Comparison of ENCODE assay signal across 29 cellular contexts in the genomic region with DNA sequence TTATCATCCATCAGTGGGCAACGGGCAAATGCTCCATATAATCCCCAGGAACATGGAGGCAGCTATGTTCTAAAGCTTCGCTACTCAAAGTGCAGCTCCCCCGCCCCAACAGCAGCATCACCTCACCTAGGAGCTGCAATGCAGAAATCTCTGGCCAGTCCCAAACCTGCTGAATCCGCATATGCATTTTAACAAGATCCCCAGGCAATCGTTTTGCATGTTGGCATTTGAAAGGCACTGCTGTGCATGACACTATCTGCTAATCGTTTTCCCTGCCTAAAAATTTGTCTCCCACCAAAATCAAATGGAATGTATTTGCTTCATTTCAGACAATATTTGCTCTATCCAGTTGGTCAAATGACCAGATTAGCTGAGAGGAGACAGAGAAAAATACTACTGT. TPM values are rescaled to one million over a fixed set of nuclear protein-coding genes. Genes with fewer than 3 reads are reported as not detected.
DNase-seq lines count a peak whose midpoint lies in the region; ATAC-seq, FAIRE-seq and TF ChIP-seq lines count a peak whose summit lies in the region.
"Had no signal": no experiment of that assay in that cellular context is flagged by ENCODE, and none has a peak within 500 bp of the region (broad histone marks: within the 10 kb centered on the region; RNA-seq: fewer than 3 reads in every experiment).

No MANE protein-coding gene starts in this region.

- H4K20me1 ChIP-seq in H9 (ENCODE audit: control insufficient read depth, insufficient read depth, insufficient read length) (no peaks in the 10 kb centered on the region), H1 (replicated peaks in 1 of 2; ENCODE audit: control insufficient read depth in 1 of 2, insufficient read depth in 2 of 2, low read length in 2 of 2) (no peaks in the 10 kb centered on the region)

- H3K9me3 Mint-ChIP-seq in H9: peaks cover 77% of the 10 kb centered on the region in 2 experiments

- no peak for TF ChIP-seq POLR2A in H1 (IDR thresholded peaks at IDR 0.05; ENCODE audit: control extremely low read depth in 1 of 2, low read depth in 2 of 2, low read length in 2 of 2)

- H3K4me1 ChIP-seq in H9 (ENCODE audit: insufficient read depth, low read length): no peaks in the 10 kb centered on the region; the same call in 1 of the 2 replicates
- H3K4me1 ChIP-seq in H1 (replicated peaks in 1 of 4; ENCODE audit: control insufficient read depth in 3 of 4, insufficient read depth in 4 of 4, low read length in 3 of 4): peaks cover 0 to 9% (median under 1%) of the 10 kb centered on the region in 4 experiments; a peak in 3 of 7 replicates
- H3K4me1 ChIP-seq in iPS-18a (ENCODE audit: control insufficient read depth, low read depth, low read length): no peaks in the 10 kb centered on the region
- H3K4me1 ChIP-seq: A549, SJCRH30 had no signal

- H3K79me1 ChIP-seq in H9 (ENCODE audit: insufficient read depth, low read depth, low read length, poor library complexity, severe bottlenecking) (no peaks in the 10 kb centered on the region), H1 (ENCODE audit: low read depth, low read length) (no peaks in the 10 kb centered on the region)

- H3K4ac ChIP-seq in H9 (ENCODE audit: low read depth, low read length) (no peak overlapping the region), H1 (replicated peaks; ENCODE audit: insufficient read length, low read depth, low read length) (no peak overlapping the region)

- peak overlapping the region; percentile 79 to 97 (median 86) for H3K27ac Mint-ChIP-seq in H9

- no peak for ATAC-seq in GM21390 (IDR thresholded peaks at IDR 0.05; ENCODE audit: unreplicated experiment)
- no peak for ATAC-seq in GM18867 (IDR thresholded peaks at IDR 0.05; ENCODE audit: unreplicated experiment)
- ATAC-seq: A549, Right ventricle myocardium inferior, SK-N-SH treated with all-trans-retinoic acid at 6 μM for 48 hours had no signal

- H3K14ac ChIP-seq in H9 (ENCODE audit: insufficient read depth, low read length) (no peak overlapping the region), H1 (ENCODE audit: insufficient read length) (no peak overlapping the region)

- no peak overlapping the region for H2BK120ac ChIP-seq in H9 (ENCODE audit: low read depth, low read length, poor library complexity, severe bottlenecking)
- no peak overlapping the region for H2BK120ac ChIP-seq in H1 (replicated peaks; ENCODE audit: low read depth, low read length)

- H3K27ac ChIP-seq in H9 (ENCODE audit: insufficient read length, low read depth, low read length): peak overlapping the region; percentile 95
- H3K27ac ChIP-seq in H1 (ENCODE audit: low read depth, low read length): peak overlapping the region; percentile 79; the same call in 1 of the 2 replicates
- peak overlapping the region; percentile 62 for H3K27ac ChIP-seq in iPS-18a (ENCODE audit: low read length)
- H3K27ac ChIP-seq: A549, PC-9, SJCRH30 had no signal

- no peak overlapping the region for H2BK5ac ChIP-seq in H9 (ENCODE audit: insufficient read length, low read length)
- H2BK5ac ChIP-seq in H1 (ENCODE audit: low read depth, low read length): no peak overlapping the region

- H3K18ac ChIP-seq in H9 (ENCODE audit: insufficient read length, low read depth, low read length) (no peak overlapping the region), H1 (ENCODE audit: extremely low read depth, low read length) (no peak overlapping the region; the same call in 1 of the 2 replicates)

- no peak overlapping the region for H4K8ac ChIP-seq in H9 (replicated peaks; ENCODE audit: insufficient read length, low read depth, low read length)
- H4K8ac ChIP-seq in H1 (ENCODE audit: extremely low read depth, insufficient read depth, low read length): no peak overlapping the region

- H3K56ac ChIP-seq in H9 (ENCODE audit: insufficient read length, low read depth, low read length): no peak overlapping the region
- no peak overlapping the region for H3K56ac ChIP-seq in H1 (replicated peaks; ENCODE audit: insufficient read length, low read depth, low read length)

- peaks cover 6 to 13% (median 8%) of the 10 kb centered on the region in 3 experiments; a peak in 5 of 7 replicates for H3K36me3 Mint-ChIP-seq in H9 (ENCODE audit: insufficient read depth in 1 of 3, low read depth in 3 of 3)
- H3K36me3 Mint-ChIP-seq: CD4-positive, alpha-beta memory T cell had no signal

- H3K79me2 ChIP-seq in H9 (ENCODE audit: insufficient read depth, low read length) (no peaks in the 10 kb centered on the region), H1 (ENCODE audit: control insufficient read depth in 1 of 2, insufficient read depth in 2 of 2, low read length in 2 of 2) (no peaks in the 10 kb centered on the region)

- POLR2A ChIA-PET in H1 (lab: Charles Lee; ENCODE audit: partially characterized antibody): interaction anchor here (1.0 kb wide), 1 partner anchor 15 kb away, joined by 3 read pairs; the partner anchor contains the start of gene ADGRG2

- TF ChIP-seq EP300 in H1 (IDR thresholded peaks at IDR 0.05; ENCODE audit: borderline replicate concordance in 1 of 2, low read depth in 2 of 2, low read length in 2 of 2): peak in 1 of 2 experiments; percentile 69; a peak in 1 of 3 replicates

- H3K23me2 ChIP-seq in H9 (ENCODE audit: insufficient read length, low read depth, low read length, poor library complexity, severe bottlenecking): no peaks in the 10 kb centered on the region
- H3K23me2 ChIP-seq in H1 (ENCODE audit: low read depth, low read length): no peaks in the 10 kb centered on the region

- TF ChIP-seq RAD21 in H1 (IDR thresholded peaks at IDR 0.05 in 1 of 2, conservative IDR thresholded peaks at IDR 0.05 in 1 of 2; ENCODE audit: low read depth in 2 of 2, low read length in 2 of 2): no peak

- WGBS in H9 (ENCODE audit: extremely low coverage, insufficient read length, low lambda C conversion rate): no CpG with 5 or more reads among the region's 6 CpGs
- 0% methylated on average over 6 of the region's 6 CpGs; no CpG with 5 or more reads in 1 of the 2 experiments for WGBS in H1 (ENCODE audit: extremely low coverage in 1 of 2, insufficient coverage in 1 of 2, insufficient read length in 1 of 2, insufficient replicate concordance in 2 of 2, low coverage in 1 of 2, low lambda C conversion rate in 2 of 2, missing lambda C conversion rate in 1 of 2), 2 experiments

- peaks cover 12 to 21% of the 10 kb centered on the region in 2 experiments for H3K4me1 Mint-ChIP-seq in H9
- H3K4me1 Mint-ChIP-seq: CD4-positive, alpha-beta memory T cell had no signal

- H3K27me3 ChIP-seq in H9 (ENCODE audit: insufficient read depth, low read length): no peaks in the 10 kb centered on the region
- no peaks in the 10 kb centered on the region for H3K27me3 ChIP-seq in H1 (replicated peaks in 1 of 4; ENCODE audit: control insufficient read depth in 3 of 4, extremely low read depth in 1 of 4, insufficient read depth in 3 of 4, low read length in 3 of 4)
- H3K27me3 ChIP-seq in iPS-18a (ENCODE audit: control insufficient read depth, insufficient read depth, low read length): no peaks in the 10 kb centered on the region
- H3K27me3 ChIP-seq: MG63, SJCRH30 had no signal

- H3K23ac ChIP-seq in H9 (ENCODE audit: insufficient read length, low read depth, low read length) (no peak overlapping the region), H1 (ENCODE audit: insufficient read length) (no peak overlapping the region)

- no peaks in the 10 kb centered on the region; the same call in 1 of the 2 replicates for H3K27me3 Mint-ChIP-seq in H9 (ENCODE audit: low read depth)

- H3K4me2 ChIP-seq in H9 (ENCODE audit: insufficient read depth, insufficient read length, low read length): peak overlapping the region; percentile 40
- peak overlapping the region; percentile 49 to 62 for H3K4me2 ChIP-seq in H1 (ENCODE audit: insufficient read depth in 1 of 2, low read depth in 2 of 2, low read length in 2 of 2)
- H3K4me2 ChIP-seq: A549 had no signal

- H3K4me3 ChIP-seq in H1 (ENCODE audit: extremely low read depth in 1 of 4, insufficient read depth in 2 of 4, low read depth in 3 of 4, low read length in 4 of 4): peak overlapping the region in 1 of 4 experiments; percentile 42; a peak in 1 of 8 replicates
- H3K4me3 ChIP-seq in iPS-18a (ENCODE audit: low read length): peak overlapping the region; percentile 49
- H3K4me3 ChIP-seq: A549, MG63, PC-9, SJCRH30 had no signal

- peak; percentile 97 for FAIRE-seq in H1 (lab: Jason Lieb, UNC)
- FAIRE-seq: GM12891, GM19239 had no signal

- no peak overlapping the region for H2BK12ac ChIP-seq in H9 (ENCODE audit: insufficient read length, low read depth, low read length)
- H2BK12ac ChIP-seq in H1 (ENCODE audit: low read depth, low read length): no peak overlapping the region

- H3K36me3 ChIP-seq in H1 (ENCODE audit: control insufficient read depth in 2 of 4, insufficient read depth in 4 of 4, low read length in 3 of 4): no peaks in the 10 kb centered on the region
- no peaks in the 10 kb centered on the region for H3K36me3 ChIP-seq in iPS-18a (ENCODE audit: control insufficient read depth, low read depth, low read length)
- H3K36me3 ChIP-seq: MG63, SJCRH30 had no signal

- CTCF ChIA-PET in H1 (lab: Charles Lee; ENCODE audit: partially characterized antibody): interaction anchor here (0.9 to 1.5 kb wide), 2 partner anchors 18 to 46 kb away, joined by 3 to 4 read pairs; no protein-coding TSS in a partner anchor

- H3K9me3 ChIP-seq in H9 (ENCODE audit: control insufficient read depth, low read depth, low read length): peaks cover 6% of the 10 kb centered on the region
- H3K9me3 ChIP-seq in H1 (ENCODE audit: insufficient read depth in 2 of 2, low read depth in 1 of 2, low read length in 1 of 2): no peaks in the 10 kb centered on the region
- H3K9me3 ChIP-seq in iPS-18a (ENCODE audit: control insufficient read depth, low read depth, low read length): peaks cover 12% of the 10 kb centered on the region
- H3K9me3 ChIP-seq: A549, MG63, SJCRH30 had no signal

- no peak overlapping the region for H2BK20ac ChIP-seq in H9 (ENCODE audit: low read depth, low read length, poor library complexity, severe bottlenecking)
- no peak overlapping the region for H2BK20ac ChIP-seq in H1 (ENCODE audit: low read length)

- H4K91ac ChIP-seq in H9 (ENCODE audit: insufficient read length, low read depth, low read length) (no peak overlapping the region), H1 (replicated peaks; ENCODE audit: insufficient read length, low read length) (no peak overlapping the region)

- H4K5ac ChIP-seq in H9 (ENCODE audit: insufficient read length, low read depth, low read length): no peak overlapping the region
- peak overlapping the region; percentile 83 for H4K5ac ChIP-seq in H1 (ENCODE audit: insufficient read length, low read depth, low read length)

- H3K4me3 Mint-ChIP-seq in H9: peak overlapping the region in 1 of 2 experiments; percentile 42; a peak in 3 of 5 replicates
- H3K4me3 Mint-ChIP-seq: CD4-positive, alpha-beta memory T cell had no signal

- H2AFZ ChIP-seq in H9 (ENCODE audit: low read length) (no peak overlapping the region), H1 (ENCODE audit: low read length) (no peak overlapping the region)
- H2AFZ ChIP-seq: PC-9 had no signal

- H2AK5ac ChIP-seq in H9 (ENCODE audit: insufficient read length, low read length) (no peak overlapping the region), H1 (ENCODE audit: low read depth, low read length) (no peak overlapping the region)

- H3K9ac ChIP-seq in H9 (ENCODE audit: extremely low read depth, insufficient read length, low read length): no peak overlapping the region
- peak overlapping the region in 1 of 4 experiments; percentile 5; a peak in 1 of 7 replicates for H3K9ac ChIP-seq in H1 (replicated peaks in 1 of 4; ENCODE audit: extremely low read depth in 1 of 4, low read depth in 3 of 4, low read length in 3 of 4)
- peak overlapping the region; percentile 45 for H3K9ac ChIP-seq in iPS-18a (ENCODE audit: low read length)

- TF ChIP-seq CTCF in H9 (conservative IDR thresholded peaks at IDR 0.05): no peak
- no peak for TF ChIP-seq CTCF in H1 (IDR thresholded peaks at IDR 0.05; ENCODE audit: control extremely low read depth in 1 of 3, insufficient read depth in 1 of 3, low read depth in 1 of 3, low read length in 3 of 3)

- DNase-seq in H9 (peak; percentile 83), H1 (ENCODE audit: low read depth in 1 of 2, low spot score in 2 of 2) (peak; percentile 46 to 65), GM19240 (ENCODE audit: insufficient read length, low spot score) (no peak), glomerular visceral epithelial cell (ENCODE audit: extremely low spot score) (no peak)
- DNase-seq: C1 segment of cervical spinal cord; CD4-positive, alpha-beta memory T cell; COR-L47; GF-D8; IMR-90; KG1; MG63; NCI-H1105 treated with DMSO at 0.1 percent for 48 hours; NCI-H146; NCI-H1930; NCI-H446; NCI-H526; NCI-H82; NK-92 treated with Interleukin-12 subunit alpha and Interleukin-12 subunit beta, amount 100 ng/mL, for 24 hours; SJCRH30 had no signal

- no peak overlapping the region for H3T11ph ChIP-seq in H9 (ENCODE audit: low read length)

- H2BK15ac ChIP-seq in H9 (ENCODE audit: low read depth, low read length): no peak overlapping the region
- no peak overlapping the region for H2BK15ac ChIP-seq in H1 (ENCODE audit: low read length)

RNA-seq across cellular contexts. Expression of gene ADGRG2, which starts 15.2 kb away (rescaled TPM):
- total RNA-seq in H9 (2021): 6.1 and 6.8 TPM in 2 replicates
- 8.9 and 9.7 TPM in 2 replicates for total RNA-seq in H1 (2021; fragmentation: NEBNext Ultra II Directional; extraction: Animal tissue kit (Norgen Biotek cat#: 25700))
- polyA plus RNA-seq in H1 (2011; rRNA removed): 10.7 and 13.3 TPM in 2 replicates
- 11.1 TPM for polyA plus RNA-seq in H1 (2011; cell fraction: cytosol; rRNA removed)
- 13.9 TPM for polyA plus RNA-seq in H1 (2011; cell fraction: nucleus; rRNA removed)
- polyA plus RNA-seq in H1 (2012, experiment 1 of 2): 7.4 to 11.5 TPM (median 9.6 TPM) in 4 replicates
- 1.3 TPM for polyA plus RNA-seq in H1 (2012, experiment 2 of 2)
- polyA plus RNA-seq in H1 (2013, experiment 1 of 2): 9.3 TPM
- 9.3 TPM for polyA plus RNA-seq in H1 (2013, experiment 2 of 2)
- polyA minus RNA-seq in H1 (2011; rRNA and poly(A)+ RNA removed): 13.9 and 19.5 TPM in 2 replicates
- 6.7 TPM for polyA minus RNA-seq in H1 (2011; cell fraction: cytosol; rRNA and poly(A)+ RNA removed)
- polyA minus RNA-seq in H1 (2011; cell fraction: nucleus; rRNA and poly(A)+ RNA removed): 10.1 TPM
- total RNA-seq: CD4-positive, alpha-beta memory T cell; RPMI7951 had no signal
- polyA plus RNA-seq: CD4-positive, alpha-beta memory T cell had no signal

Comparison
In these comparisons a context has a peak if more than half of its experiments do, and no peak if none do; other contexts are left out.
1. DNase-seq: peak in H9 (single experiment) and H1 (2 of 2); none in GM19240 (single experiment) and glomerular visceral epithelial cell (single experiment).
2. Peak in every context shown above with its lines, with median percentiles within 50 percentile points of each other: H3K27ac ChIP-seq.